Comparison of ENCODE assay signal across 8 cellular contexts in the genomic region with DNA sequence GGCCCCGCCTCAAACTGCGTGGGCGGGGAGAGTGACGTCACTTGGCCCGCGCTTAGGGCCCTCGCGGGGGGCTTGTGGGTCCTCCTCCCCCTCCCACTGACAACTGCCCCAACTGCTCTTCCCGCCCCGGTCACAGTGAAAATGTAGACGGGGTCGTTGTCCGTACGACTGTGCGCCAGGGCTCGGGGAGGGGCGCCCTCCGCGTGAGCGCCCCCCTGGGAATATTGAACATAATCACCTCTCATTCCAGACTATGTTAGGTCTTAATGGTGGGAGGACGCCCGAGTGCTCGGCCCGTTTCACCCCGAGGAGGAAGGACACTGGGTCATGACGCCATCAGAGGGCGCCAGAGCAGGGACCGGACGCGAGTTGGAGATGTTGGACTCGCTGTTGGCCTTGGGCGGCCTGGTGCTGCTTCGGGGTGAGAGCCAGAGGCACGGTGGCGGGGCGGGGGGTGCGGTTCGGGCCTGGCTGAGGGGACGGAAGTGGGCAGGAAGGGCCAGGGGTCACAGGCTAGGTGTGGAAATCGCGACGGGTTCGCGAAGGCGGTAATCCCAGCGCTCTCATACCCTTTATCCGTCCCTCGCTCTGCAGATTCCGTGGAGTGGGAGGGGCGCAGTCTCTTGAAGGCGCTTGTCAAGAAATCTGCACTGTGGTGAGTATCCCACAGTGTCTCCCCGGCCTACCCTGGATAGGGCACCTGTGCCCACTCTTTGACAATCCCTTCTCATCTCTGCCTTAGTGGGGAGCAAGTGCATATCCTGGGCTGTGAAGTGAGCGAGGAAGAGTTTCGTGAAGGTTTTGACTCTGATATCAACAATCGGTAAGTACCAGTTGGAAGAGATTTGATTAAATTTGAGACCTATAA. TPM values are rescaled to one million over a fixed set of nuclear protein-coding genes. Genes with fewer than 3 reads are reported as not detected.
DNase-seq lines count a peak whose midpoint lies in the region; TF ChIP-seq lines count a peak whose summit lies in the region.

A gene with protein sequence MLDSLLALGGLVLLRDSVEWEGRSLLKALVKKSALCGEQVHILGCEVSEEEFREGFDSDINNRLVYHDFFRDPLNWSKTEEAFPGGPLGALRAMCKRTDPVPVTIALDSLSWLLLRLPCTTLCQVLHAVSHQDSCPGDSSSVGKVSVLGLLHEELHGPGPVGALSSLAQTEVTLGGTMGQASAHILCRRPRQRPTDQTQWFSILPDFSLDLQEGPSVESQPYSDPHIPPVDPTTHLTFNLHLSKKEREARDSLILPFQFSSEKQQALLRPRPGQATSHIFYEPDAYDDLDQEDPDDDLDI (plus strand): TSS at position 40 of the 868 bp plus-strand sequence. CDS start 336 bp downstream, at position 376.

- DNase-seq in GM03348 (ENCODE audit: low spot score) (peak; percentile 93), H7 (peak; percentile 96), SJCRH30 (peak; percentile 89 to 90), globus pallidus (ENCODE audit: low spot score) (peak; percentile 92), osteoblast (ENCODE audit: insufficient read length, low spot score, missing footprints) (peak; percentile 98)
- peak; percentile 84 for DNase-seq in activated naive CD4-positive, alpha-beta T cell treated with anti-CD3 and anti-CD28 coated beads, Interleukin-2, amount 50 U/mL, for 16 hours

- TF ChIP-seq CTCF in Loucy (conservative IDR thresholded peaks at IDR 0.05; ENCODE audit: low read length) (peak; percentile 41), osteoblast (IDR thresholded peaks at IDR 0.05; ENCODE audit: extremely low read depth, low read depth, low read length) (peak; percentile 27)

- H3K4me3 ChIP-seq in H7 (ENCODE audit: insufficient read depth, low read depth, low read length) (peak within 1 kb of the TSS; percentile 99), Loucy (ENCODE audit: low read length, poor library complexity, severe bottlenecking) (peak within 1 kb of the TSS; percentile 84), SJCRH30 (peak within 1 kb of the TSS; percentile 99), osteoblast (ENCODE audit: insufficient read depth, low read length) (peak within 1 kb of the TSS; percentile 78), thymus (ENCODE audit: low read length) (peak within 1 kb of the TSS; percentile 88)

- H3K4me2 ChIP-seq in Loucy (ENCODE audit: low read depth, low read length, poor library complexity, severe bottlenecking), result peak within 1 kb of the TSS; percentile 99
- peak within 1 kb of the TSS; percentile 97 for H3K4me2 ChIP-seq in osteoblast (ENCODE audit: insufficient read depth, low read length)

- 1% methylated on average over 55 of the region's 55 CpGs for WGBS in thymus

- H3K27ac ChIP-seq in SJCRH30, result peak within 1 kb of the TSS; percentile 93
- H3K27ac ChIP-seq in osteoblast (ENCODE audit: low read depth, low read length), result peak within 1 kb of the TSS; percentile 99
- H3K27ac ChIP-seq in thymus (ENCODE audit: low read depth), result peak within 1 kb of the TSS; percentile 99

- no peaks in the 10 kb centered on the region for H3F3A ChIP-seq in Loucy (ENCODE audit: low read depth)

- H3K27me3 ChIP-seq in H7 (ENCODE audit: control insufficient read depth, insufficient read depth, low read length), result no peaks in the 10 kb centered on the region
- no peaks in the 10 kb centered on the region for H3K27me3 ChIP-seq in Loucy (ENCODE audit: insufficient read depth, low read length, poor library complexity, severe bottlenecking)
- H3K27me3 ChIP-seq in SJCRH30, result no peaks in the 10 kb centered on the region
- no peaks in the 10 kb centered on the region for H3K27me3 ChIP-seq in osteoblast (ENCODE audit: insufficient read depth, low read length)
- H3K27me3 ChIP-seq in thymus (ENCODE audit: control insufficient read depth, insufficient read depth), result no peaks in the 10 kb centered on the region

- H3K36me3 ChIP-seq in H7 (replicated peaks; ENCODE audit: control insufficient read depth, insufficient read depth, low read length) (peaks cover 8% of the 10 kb centered on the region), Loucy (ENCODE audit: insufficient read depth, low read length) (peaks cover 18% of the 10 kb centered on the region; the same call in 1 of the 2 replicates), SJCRH30 (no peaks in the 10 kb centered on the region), osteoblast (ENCODE audit: insufficient read depth, low read length) (peaks cover 29% of the 10 kb centered on the region), thymus (ENCODE audit: control insufficient read depth, insufficient read depth) (peaks cover 20% of the 10 kb centered on the region)

- H3K9me2 ChIP-seq in Loucy (replicated peaks; ENCODE audit: low read depth, low read length), result no peaks in the 10 kb centered on the region

- H3K4me1 ChIP-seq in Loucy (ENCODE audit: insufficient read depth, low read length, poor library complexity, severe bottlenecking), result peaks cover 37% of the 10 kb centered on the region
- 0 out of 2 replicates have a peak, but pooled peaks cover 3% of the 10 kb centered on the region for H3K4me1 ChIP-seq in SJCRH30
- peaks cover 17% of the 10 kb centered on the region for H3K4me1 ChIP-seq in osteoblast (ENCODE audit: insufficient read depth, low read length)
- H3K4me1 ChIP-seq in thymus (ENCODE audit: control insufficient read depth, insufficient read depth, low read length), result peaks cover 12% of the 10 kb centered on the region

- peaks cover 65% of the 10 kb centered on the region for H3K79me2 ChIP-seq in Loucy (ENCODE audit: insufficient read depth, low read length)
- peaks cover 56% of the 10 kb centered on the region for H3K79me2 ChIP-seq in osteoblast (ENCODE audit: insufficient read depth, low read length)

- peaks cover 39% of the 10 kb centered on the region for H4K20me1 ChIP-seq in Loucy (ENCODE audit: insufficient read depth, low read length, poor library complexity, severe bottlenecking)
- peaks cover 3% of the 10 kb centered on the region for H4K20me1 ChIP-seq in osteoblast (ENCODE audit: insufficient read depth, low read length)

- no peaks in the 10 kb centered on the region for H3K9me3 ChIP-seq in Loucy (ENCODE audit: insufficient read depth, low read depth, low read length)
- no peaks in the 10 kb centered on the region for H3K9me3 ChIP-seq in SJCRH30 (replicated peaks)
- no peaks in the 10 kb centered on the region for H3K9me3 ChIP-seq in osteoblast (ENCODE audit: low read depth, low read length)
- H3K9me3 ChIP-seq in thymus (ENCODE audit: control insufficient read depth), result no peaks in the 10 kb centered on the region

- H3K9ac ChIP-seq in Loucy (ENCODE audit: low read depth, low read length, poor library complexity, severe bottlenecking), result peak within 1 kb of the TSS; percentile 87

- peak within 1 kb of the TSS; percentile 94 for H2AFZ ChIP-seq in Loucy (ENCODE audit: low read length)
- H2AFZ ChIP-seq in osteoblast (ENCODE audit: low read length), result peak within 1 kb of the TSS; percentile 80

RNA-seq across cellular contexts. Expression of the gene that starts here (rescaled TPM):
- total RNA-seq in H7 (2014; rRNA removed; shearing (Covaris generic)), result 66.4 and 77.4 TPM in 2 replicates
- total RNA-seq in SJCRH30 (2014; rRNA removed; shearing (Covaris generic)), result 39.6 and 43.8 TPM in 2 replicates
- 21.7 and 26.2 TPM in 2 replicates for total RNA-seq in osteoblast
- 35.9 TPM for polyA plus RNA-seq in thymus

Comparison
In these comparisons a context has a peak if more than half of its experiments do, and no peak if none do; other contexts are left out.
1. Peak in every context shown above with its lines: DNase-seq, H3K4me3 ChIP-seq and H3K27ac ChIP-seq.